26 cellular contexts compared by ENCODE assay signal in the genomic region with DNA sequence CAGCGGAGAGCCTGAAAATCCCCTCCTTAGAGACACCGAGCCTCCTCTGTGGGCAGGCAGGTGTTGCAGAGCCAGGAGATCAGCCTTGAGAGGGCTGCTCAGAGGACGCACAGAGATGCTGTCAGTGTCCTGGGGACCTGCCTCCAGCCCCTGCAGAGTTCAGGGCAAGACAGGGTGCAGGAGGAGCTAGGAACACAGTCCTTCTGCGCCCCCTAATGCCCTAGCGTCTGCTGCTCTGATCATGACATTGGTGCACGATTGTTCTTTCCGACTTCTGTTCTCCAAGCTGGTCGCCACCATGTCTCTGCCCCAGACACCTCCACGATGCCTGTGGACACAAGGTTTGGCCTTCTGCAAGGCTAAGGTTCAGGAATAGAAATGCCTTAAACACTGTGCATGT.
DNase-seq lines count a peak whose midpoint lies in the region; ATAC-seq and TF ChIP-seq lines count a peak whose summit lies in the region.
"Had no signal": no experiment of that assay in that cellular context is flagged by ENCODE, and none has a peak within 500 bp of the region (broad histone marks: within the 10 kb centered on the region; RNA-seq: fewer than 3 reads in every experiment).

No MANE protein-coding gene starts in this region.

- peaks cover 0 to 40% (median 21%) of the 10 kb centered on the region in 7 donors for H3K27me3 ChIP-seq in heart right ventricle
- H3K27me3 ChIP-seq: colonic mucosa had no signal

- no peaks in the 10 kb centered on the region for H3K36me3 ChIP-seq in heart right ventricle
- H3K36me3 ChIP-seq: colonic mucosa, left lung, spleen had no signal

- no peak overlapping the region for H3K27ac ChIP-seq in heart right ventricle
- H3K27ac ChIP-seq: colonic mucosa, left lung, RWPE1, spleen had no signal

- H3K27ac Mint-ChIP-seq in WTC11: no peak overlapping the region
- H3K27ac Mint-ChIP-seq: activated naive CD4-positive, alpha-beta T cell treated with anti-CD3 and anti-CD28 coated beads, Interleukin-2, amount 50 U/mL, for 72 hours; activated T-helper 17 cell treated with anti-CD3 and anti-CD28 coated beads, Interleukin-2, amount 50 U/mL, for 72 hours; CD8-positive, alpha-beta memory T cell; naive thymus-derived CD4-positive, alpha-beta T cell; stimulated activated memory B cell treated with anti-CD40 and anti-IgM and Interleukin-4, amounts not matched to agents 10 μg/mL and 1 μg/mL and 100 μg/mL, for 72 hours had no signal

- no peaks in the 10 kb centered on the region for H3K9me3 ChIP-seq in heart right ventricle
- H3K9me3 ChIP-seq: colonic mucosa, left lung, spleen had no signal

- H3K4me3 Mint-ChIP-seq in WTC11: no peak overlapping the region
- H3K4me3 Mint-ChIP-seq: activated T-helper 17 cell treated with anti-CD3 and anti-CD28 coated beads, Interleukin-2, amount 50 U/mL, for 72 hours; CD8-positive, alpha-beta memory T cell; naive thymus-derived CD4-positive, alpha-beta T cell; stimulated activated memory B cell treated with anti-CD40 and anti-IgM and Interleukin-4, amounts not matched to agents 10 μg/mL and 1 μg/mL and 100 μg/mL, for 72 hours had no signal

- DNase-seq in NCI-H1092 treated with DMSO at 0.1 percent for 48 hours (lab: John Stamatoyannopoulos, UW) (peak; percentile 1), NCI-H1092 (lab: John Stamatoyannopoulos, UW) (no peak), WTC11 (ENCODE audit: low spot score) (peak; percentile 57), left kidney (ENCODE audit: low read depth, low spot score) (peak; percentile 49), NAMALWA (ENCODE audit: low spot score) (no peak), heart right ventricle (no peak)
- DNase-seq in Jurkat, Clone E6-1 (ENCODE audit: low read depth, low spot score): peak; percentile 2
- DNase-seq: 8988T; activated CD4-positive, alpha-beta T cell treated with anti-CD3 and anti-CD28 coated beads, Interleukin-2, amount 50 U/mL, for 48 hours; activated CD4-positive, CD25-positive, alpha-beta regulatory T cell; activated CD8-positive, alpha-beta memory T cell treated with anti-CD3 and anti-CD28 coated beads, Interleukin-2, amount 50 U/mL, for 48 hours; AML-193; anterior cingulate cortex; CD8-positive, alpha-beta memory T cell; colonic mucosa; DMS53; left lung; naive thymus-derived CD4-positive, alpha-beta T cell; NCI-H1417 treated with DMSO at 0.1 percent for 48 hours; spleen; stimulated activated CD4-positive, alpha-beta T cell treated with anti-CD3 and anti-CD28 coated beads, Interleukin-2, amount 100 ng/mL, for 48 hours had no signal

- no peaks in the 10 kb centered on the region for H3K36me3 Mint-ChIP-seq in WTC11
- H3K36me3 Mint-ChIP-seq: activated naive CD4-positive, alpha-beta T cell treated with anti-CD3 and anti-CD28 coated beads, Interleukin-2, amount 50 U/mL, for 72 hours; CD8-positive, alpha-beta memory T cell; naive thymus-derived CD4-positive, alpha-beta T cell; stimulated activated memory B cell treated with anti-CD40 and anti-IgM and Interleukin-4, amounts not matched to agents 10 μg/mL and 1 μg/mL and 100 μg/mL, for 72 hours had no signal

- intact Hi-C loops in heart right ventricle (cut with DNase I): no loop called here

- no peaks in the 10 kb centered on the region for H3K4me1 ChIP-seq in heart right ventricle
- H3K4me1 ChIP-seq: colonic mucosa, left lung, spleen had no signal

- ATAC-seq in WTC11 (peak; percentile 95), heart right ventricle (no peak), HG03342 (IDR thresholded peaks at IDR 0.05; ENCODE audit: unreplicated experiment) (no peak)
- ATAC-seq: activated naive CD4-positive, alpha-beta T cell treated with anti-CD3 and anti-CD28 coated beads, Interleukin-2, amount 50 U/mL, for 72 hours; activated T-helper 17 cell treated with anti-CD3 and anti-CD28 coated beads, Interleukin-2, amount 50 U/mL, for 72 hours; left lung; naive thymus-derived CD4-positive, alpha-beta T cell had no signal

- no peak for TF ChIP-seq CTCF in WTC11 (IDR thresholded peaks at IDR 0.05)
- no peak for TF ChIP-seq CTCF in heart right ventricle (IDR thresholded peaks at IDR 0.05)

- POLR2A ChIA-PET in WTC11 (lab: Charles Lee): interaction anchor here (0.5 kb wide), 1 partner anchor 421 kb away, joined by 3 read pairs; no protein-coding TSS in a partner anchor

- no peak overlapping the region for H3K4me3 ChIP-seq in Jurkat, Clone E6-1 (ENCODE audit: low read length)
- H3K4me3 ChIP-seq in heart right ventricle: no peak overlapping the region
- H3K4me3 ChIP-seq: colonic mucosa, left lung, spleen had no signal

- H3K9me3 Mint-ChIP-seq in WTC11: no peaks in the 10 kb centered on the region
- H3K9me3 Mint-ChIP-seq: activated naive CD4-positive, alpha-beta T cell treated with anti-CD3 and anti-CD28 coated beads, Interleukin-2, amount 50 U/mL, for 72 hours; activated T-helper 17 cell treated with anti-CD3 and anti-CD28 coated beads, Interleukin-2, amount 50 U/mL, for 72 hours; naive thymus-derived CD4-positive, alpha-beta T cell; stimulated activated memory B cell treated with anti-CD40 and anti-IgM and Interleukin-4, amounts not matched to agents 10 μg/mL and 1 μg/mL and 100 μg/mL, for 72 hours had no signal

- no peaks in the 10 kb centered on the region for H3K27me3 Mint-ChIP-seq in WTC11 (ENCODE audit: low read depth)
- H3K27me3 Mint-ChIP-seq: stimulated activated memory B cell treated with anti-CD40 and anti-IgM and Interleukin-4, amounts not matched to agents 10 μg/mL and 1 μg/mL and 100 μg/mL, for 72 hours had no signal

- peaks cover 46% of the 10 kb centered on the region for H3K4me1 Mint-ChIP-seq in WTC11
- H3K4me1 Mint-ChIP-seq: activated T-helper 17 cell treated with anti-CD3 and anti-CD28 coated beads, Interleukin-2, amount 50 U/mL, for 72 hours; CD8-positive, alpha-beta memory T cell; naive thymus-derived CD4-positive, alpha-beta T cell; stimulated activated memory B cell treated with anti-CD40 and anti-IgM and Interleukin-4, amounts not matched to agents 10 μg/mL and 1 μg/mL and 100 μg/mL, for 72 hours had no signal

- CTCF ChIA-PET in WTC11 (lab: Charles Lee): interaction anchor here (0.7 to 1.8 kb wide), 11 partner anchors 10 to 528 kb away, joined by 3 to 9 read pairs (median 5); no protein-coding TSS in a partner anchor

- 67 to 70% methylated on average over 9 of the region's 9 CpGs for WGBS in heart right ventricle, 2 donors

TF ChIP-seq in WTC11, 78 proteins besides CTCF, POLR2A, EP300 and RAD21:
- TF ChIP-seq, protein P1, sequence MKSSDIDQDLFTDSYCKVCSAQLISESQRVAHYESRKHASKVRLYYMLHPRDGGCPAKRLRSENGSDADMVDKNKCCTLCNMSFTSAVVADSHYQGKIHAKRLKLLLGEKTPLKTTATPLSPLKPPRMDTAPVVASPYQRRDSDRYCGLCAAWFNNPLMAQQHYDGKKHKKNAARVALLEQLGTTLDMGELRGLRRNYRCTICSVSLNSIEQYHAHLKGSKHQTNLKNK (CRISPR knock-in tag; IDR thresholded peaks at IDR 0.05): no peak
- peak; percentile 30; the same call in 1 of the 2 replicates for TF ChIP-seq ZNF423 (CRISPR knock-in tag; IDR thresholded peaks at IDR 0.05)

Comparison
In these comparisons a context has a peak if more than half of its experiments do, and no peak if none do; other contexts are left out.
1. DNase-seq: peak in NCI-H1092 treated with DMSO at 0.1 percent for 48 hours (single experiment), Jurkat, Clone E6-1 (single experiment), WTC11 (single experiment) and left kidney (single experiment); none in NCI-H1092 (single experiment), NAMALWA (single experiment) and heart right ventricle (0 of 2).